22 cellular contexts compared by ENCODE assay signal in the genomic region with DNA sequence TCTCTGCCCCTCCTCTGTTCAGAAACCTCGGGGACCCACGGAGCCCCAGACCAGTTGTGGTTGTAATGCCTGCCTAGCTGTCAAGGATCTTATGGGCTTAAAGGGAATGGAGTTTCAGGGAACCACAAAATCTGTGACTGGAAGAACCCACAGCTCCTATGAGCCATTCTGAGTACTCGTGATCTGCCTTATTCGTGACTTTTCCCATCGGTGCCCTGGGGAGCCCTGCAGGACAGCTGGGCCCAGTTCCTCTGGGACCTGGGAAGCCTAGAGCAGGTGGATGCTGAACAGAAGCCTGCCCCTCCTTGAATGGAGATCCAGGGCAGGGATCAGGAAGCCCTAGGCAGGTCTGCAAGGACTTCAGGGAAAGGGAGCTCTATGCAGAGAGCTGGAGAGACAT.
"Had no signal": no experiment of that assay in that cellular context is flagged by ENCODE, and none has a peak within 500 bp of the region (broad histone marks: within the 10 kb centered on the region; RNA-seq: fewer than 3 reads in every experiment).

No MANE protein-coding gene starts in this region.

- H3K4me3 ChIP-seq: adrenal gland, cardiac muscle cell, K562 had no signal

- H3K27ac ChIP-seq: cardiac muscle cell had no signal

- H3K4me1 ChIP-seq: adrenal gland had no signal

- H3K9me3 ChIP-seq: adrenal gland had no signal

- H3K27me3 ChIP-seq: adrenal gland, cardiac muscle cell had no signal

- DNase-seq: activated CD4-positive, alpha-beta T cell treated with anti-CD3 and anti-CD28 coated beads for 48 hours; activated CD4-positive, alpha-beta T cell treated with anti-CD3 and anti-CD28 coated beads, Interleukin-2, amount 50 U/mL, for 4 hours; activated CD4-positive, CD25-positive, alpha-beta regulatory T cell treated with anti-CD3 and anti-CD28 coated beads, Interleukin-2, amount 50 U/mL, for 72 hours; activated CD8-positive, alpha-beta memory T cell treated with anti-CD3 and anti-CD28 coated beads, Interleukin-2, amount 50 U/mL, for 48 hours; activated CD8-positive, alpha-beta T cell treated with anti-CD3 and anti-CD28 coated beads, Interleukin-2, amount 10 ng/mL, durations not matched to agents 7 days and 5 days; activated naive CD4-positive, alpha-beta T cell treated with anti-CD3 and anti-CD28 coated beads, Interleukin-2, amount 50 U/mL, for 16 hours; activated naive CD8-positive, alpha-beta T cell treated with anti-CD3 and anti-CD28 coated beads, Interleukin-2, amount 10 ng/mL, durations not matched to agents 7 days and 5 days; activated T-cell treated with anti-CD3 and anti-CD28 coated beads, Interleukin-2, amount 50 U/mL, for 1 hour; adrenal gland; aorta; Karpas-422; NCI-H1048; NCI-H1930; NCI-H446; NCI-H524; NCI-H748 treated with DMSO at 0.1 percent for 48 hours; SIG-M5; T-helper 17 cell; T-helper 9 cell had no signal

- ATAC-seq: activated CD8-positive, alpha-beta T cell treated with anti-CD3 and anti-CD28 coated beads, Interleukin-2, amount 10 ng/mL, durations not matched to agents 7 days and 5 days; K562; T-helper 17 cell; WTC11 had no signal
